9 cellular contexts compared by ENCODE assay signal in genomic region chr3:3666664-3667063, GRCh38.
DNase-seq lines count a peak whose midpoint lies in the region; ATAC-seq and TF ChIP-seq lines count a peak whose summit lies in the region.
"Had no signal": no experiment of that assay in that cellular context is flagged by ENCODE, and none has a peak within 500 bp of the region (broad histone marks: within the 10 kb centered on the region; RNA-seq: fewer than 3 reads in every experiment).

No MANE protein-coding gene starts in this region.

- no peak overlapping the region for H2AFZ ChIP-seq in Karpas-422 (ENCODE audit: low read length)

- no peaks in the 10 kb centered on the region for H3K79me2 ChIP-seq in Karpas-422 (ENCODE audit: low read length)

- no peaks in the 10 kb centered on the region for H3K36me3 ChIP-seq in H7 (replicated peaks; ENCODE audit: control insufficient read depth, insufficient read depth, low read length)
- H3K36me3 ChIP-seq in Karpas-422 (ENCODE audit: insufficient read depth, low read length), result no peaks in the 10 kb centered on the region

- peaks cover 10% of the 10 kb centered on the region for H3K36me3 Mint-ChIP-seq in nephron progenitor cell (ENCODE audit: low read depth)
- H3K36me3 Mint-ChIP-seq: type B pancreatic cell had no signal

- H3K4me1 Mint-ChIP-seq in nephron progenitor cell, result peaks cover 33% of the 10 kb centered on the region

- H3K27ac ChIP-seq in Karpas-422 (ENCODE audit: low read length), result no peak overlapping the region

- no peaks in the 10 kb centered on the region for H3K9me3 ChIP-seq in Karpas-422 (ENCODE audit: low read length)

- H3K27me3 ChIP-seq in H7 (ENCODE audit: control insufficient read depth, insufficient read depth, low read length) (no peaks in the 10 kb centered on the region), Karpas-422 (ENCODE audit: low read length) (no peaks in the 10 kb centered on the region)

- H3K4me3 Mint-ChIP-seq in nephron progenitor cell, result no peak overlapping the region
- H3K4me3 Mint-ChIP-seq: type B pancreatic cell had no signal

- H3K9ac ChIP-seq in Karpas-422 (ENCODE audit: low read length), result no peak overlapping the region

- no peak for TF ChIP-seq CTCF in nephron progenitor cell (IDR thresholded peaks at IDR 0.05)

- peaks cover 12% of the 10 kb centered on the region for H3K9me3 Mint-ChIP-seq in nephron progenitor cell

- H3K27me3 Mint-ChIP-seq in nephron progenitor cell (ENCODE audit: low read depth, poor library complexity), result no peaks in the 10 kb centered on the region
- H3K27me3 Mint-ChIP-seq: type B pancreatic cell had no signal

- no peaks in the 10 kb centered on the region; the same call in 1 of the 2 replicates for H3K9me2 ChIP-seq in Karpas-422 (replicated peaks; ENCODE audit: insufficient read depth, low read length)

- no peaks in the 10 kb centered on the region for H4K20me1 ChIP-seq in Karpas-422 (ENCODE audit: insufficient read depth, low read depth, low read length)

- H3K27ac Mint-ChIP-seq in nephron progenitor cell, result peak overlapping the region; percentile 82
- H3K27ac Mint-ChIP-seq: type B pancreatic cell had no signal

- H3K4me1 ChIP-seq in Karpas-422 (ENCODE audit: low read length), result no peaks in the 10 kb centered on the region

- no peak overlapping the region for H3K4me3 ChIP-seq in H7 (ENCODE audit: insufficient read depth, low read depth, low read length)
- no peak overlapping the region for H3K4me3 ChIP-seq in Karpas-422 (ENCODE audit: low read length)

- H3K4me2 ChIP-seq in Karpas-422 (ENCODE audit: low read depth, low read length, poor library complexity, severe bottlenecking), result no peak overlapping the region

- no peak for DNase-seq in nephron progenitor cell
- no peak for DNase-seq in H7
- DNase-seq in NCI-H2029 treated with DMSO at 0.1 percent for 48 hours (lab: John Stamatoyannopoulos, UW), result no peak
- DNase-seq in Karpas-422, result no peak
- DNase-seq: EL had no signal

- ATAC-seq in GM18873 (IDR thresholded peaks at IDR 0.05; ENCODE audit: low FRiP score, unreplicated experiment) (peak; percentile 80), GM21737 (IDR thresholded peaks at IDR 0.05; ENCODE audit: unreplicated experiment) (peak; percentile 98), HG03432 (IDR thresholded peaks at IDR 0.05; ENCODE audit: unreplicated experiment) (peak; percentile 99)
